Comparison of ENCODE assay signal across 4 cellular contexts in the genomic region with DNA sequence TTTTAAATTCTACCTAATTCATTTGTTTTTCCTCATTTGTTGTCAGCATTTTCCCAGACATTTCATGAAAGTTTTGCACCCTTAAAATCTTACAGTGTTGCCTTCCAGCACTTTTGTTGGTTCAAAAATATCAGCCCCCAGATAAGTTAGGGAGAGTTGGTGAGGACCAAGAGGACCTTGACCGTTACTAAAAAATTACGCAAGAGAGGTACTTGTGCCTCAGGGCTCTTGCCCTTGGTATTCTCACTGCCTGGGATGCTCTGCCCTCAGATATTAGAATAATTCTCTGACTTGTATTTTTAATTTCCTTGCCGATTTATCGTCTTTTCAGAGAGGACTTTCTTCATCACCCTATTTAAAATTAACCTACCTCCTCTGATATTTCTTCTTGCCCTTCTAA.
TF ChIP-seq lines count a peak whose summit lies in the region.

No MANE protein-coding gene starts in this region.

TF ChIP-seq in HCT116, 20 proteins besides CTCF, POLR2A, EP300 and RAD21:
- TF ChIP-seq CEBPB (IDR thresholded peaks at IDR 0.05; ENCODE audit: low read depth) (0 out of 2 replicates have a peak, but pooled peaks have one; percentile 4), SIN3A (IDR thresholded peaks at IDR 0.05; ENCODE audit: low read depth) (no peak)

TF ChIP-seq in Ishikawa, 13 proteins besides CTCF, POLR2A, EP300 and RAD21:
- TF ChIP-seq CEBPB (IDR thresholded peaks at IDR 0.05) = peak; percentile 28; the same call in 1 of the 2 replicates
- TF ChIP-seq, protein P1, sequence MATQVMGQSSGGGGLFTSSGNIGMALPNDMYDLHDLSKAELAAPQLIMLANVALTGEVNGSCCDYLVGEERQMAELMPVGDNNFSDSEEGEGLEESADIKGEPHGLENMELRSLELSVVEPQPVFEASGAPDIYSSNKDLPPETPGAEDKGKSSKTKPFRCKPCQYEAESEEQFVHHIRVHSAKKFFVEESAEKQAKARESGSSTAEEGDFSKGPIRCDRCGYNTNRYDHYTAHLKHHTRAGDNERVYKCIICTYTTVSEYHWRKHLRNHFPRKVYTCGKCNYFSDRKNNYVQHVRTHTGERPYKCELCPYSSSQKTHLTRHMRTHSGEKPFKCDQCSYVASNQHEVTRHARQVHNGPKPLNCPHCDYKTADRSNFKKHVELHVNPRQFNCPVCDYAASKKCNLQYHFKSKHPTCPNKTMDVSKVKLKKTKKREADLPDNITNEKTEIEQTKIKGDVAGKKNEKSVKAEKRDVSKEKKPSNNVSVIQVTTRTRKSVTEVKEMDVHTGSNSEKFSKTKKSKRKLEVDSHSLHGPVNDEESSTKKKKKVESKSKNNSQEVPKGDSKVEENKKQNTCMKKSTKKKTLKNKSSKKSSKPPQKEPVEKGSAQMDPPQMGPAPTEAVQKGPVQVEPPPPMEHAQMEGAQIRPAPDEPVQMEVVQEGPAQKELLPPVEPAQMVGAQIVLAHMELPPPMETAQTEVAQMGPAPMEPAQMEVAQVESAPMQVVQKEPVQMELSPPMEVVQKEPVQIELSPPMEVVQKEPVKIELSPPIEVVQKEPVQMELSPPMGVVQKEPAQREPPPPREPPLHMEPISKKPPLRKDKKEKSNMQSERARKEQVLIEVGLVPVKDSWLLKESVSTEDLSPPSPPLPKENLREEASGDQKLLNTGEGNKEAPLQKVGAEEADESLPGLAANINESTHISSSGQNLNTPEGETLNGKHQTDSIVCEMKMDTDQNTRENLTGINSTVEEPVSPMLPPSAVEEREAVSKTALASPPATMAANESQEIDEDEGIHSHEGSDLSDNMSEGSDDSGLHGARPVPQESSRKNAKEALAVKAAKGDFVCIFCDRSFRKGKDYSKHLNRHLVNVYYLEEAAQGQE (IDR thresholded peaks at IDR 0.05; ENCODE audit: low read depth) = no peak
TF ChIP-seq in Ishikawa: peak in this region for 1.

TF ChIP-seq in H1, 55 proteins besides CTCF, POLR2A, EP300 and RAD21:
- TF ChIP-seq CEBPB (IDR thresholded peaks at IDR 0.05; ENCODE audit: low read depth, low read length) = peak; percentile 35; the same call in 1 of the 2 replicates
- TF ChIP-seq POLR2AphosphoS5 (IDR thresholded peaks at IDR 0.05; ENCODE audit: low read depth, low read length) = no peak
- no peak for TF ChIP-seq CBX8 (IDR thresholded peaks at IDR 0.05; ENCODE audit: borderline replicate concordance, low read depth, low read length)

TF ChIP-seq in HepG2, 621 proteins besides CTCF, POLR2A, EP300 and RAD21:
- TF ChIP-seq CEBPG (CRISPR knock-in tag; IDR thresholded peaks at IDR 0.05) (peak; percentile 43; the same call in 1 of the 2 replicates), CEBPB (IDR thresholded peaks at IDR 0.05; ENCODE audit: borderline replicate concordance, low read depth, low read length) (peak; percentile 58; the same call in 1 of the 2 replicates), SMARCE1 (IDR thresholded peaks at IDR 0.05; ENCODE audit: borderline replicate concordance) (no peak)
